In genomic region chr2:162318280-162319222, GRCh38 we compare ENCODE assay signal across 1 cellular context.
TF ChIP-seq lines count a peak whose summit lies in the region.

Gene IFIH1, minus strand, starts transcription at chr2:162318684. Its CDS starts 377 bp downstream, at chr2:162318307.

TF ChIP-seq in HepG2, 621 proteins besides CTCF, POLR2A, EP300 and RAD21 (continued from another document and continues in another):
- TF ChIP-seq ZNF766 (CRISPR knock-in tag; IDR thresholded peaks at IDR 0.05; ENCODE audit: borderline replicate concordance) (no peak), GATA4 (IDR thresholded peaks at IDR 0.05; ENCODE audit: borderline replicate concordance, low read depth) (no peak), ZNF557 (CRISPR knock-in tag; IDR thresholded peaks at IDR 0.05) (no peak), HMG20B (CRISPR knock-in tag; conservative IDR thresholded peaks at IDR 0.05) (no peak), CENPT (CRISPR knock-in tag; IDR thresholded peaks at IDR 0.05; ENCODE audit: low read depth) (no peak), ZFP1 (CRISPR knock-in tag; IDR thresholded peaks at IDR 0.05) (no peak), KLF15 (CRISPR knock-in tag; IDR thresholded peaks at IDR 0.05; ENCODE audit: borderline replicate concordance) (0 out of 2 replicates have a peak, but pooled peaks have one; percentile 30), HNRNPUL1 (IDR thresholded peaks at IDR 0.05; ENCODE audit: low read depth, low read length) (no peak), NFE2L2 (IDR thresholded peaks at IDR 0.05; ENCODE audit: low read length) (no peak), DMAP1 (CRISPR knock-in tag; IDR thresholded peaks at IDR 0.05) (peak; percentile 56; the same call in 1 of the 2 replicates), GABPA (IDR thresholded peaks at IDR 0.05; ENCODE audit: low read depth, low read length) (no peak), GABPA (CRISPR knock-in tag; IDR thresholded peaks at IDR 0.05; ENCODE audit: low read depth) (0 out of 2 replicates have a peak, but pooled peaks have one; percentile 16), KLF16 (CRISPR knock-in tag; IDR thresholded peaks at IDR 0.05) (peak in 1 of 2 experiments; percentile 64; a peak in 1 of 4 replicates), ZNF138 (CRISPR knock-in tag; IDR thresholded peaks at IDR 0.05; ENCODE audit: low read depth) (0 out of 2 replicates have a peak, but pooled peaks have one; percentile 42), ZNF251 (CRISPR knock-in tag; IDR thresholded peaks at IDR 0.05) (no peak), ZNF879 (CRISPR knock-in tag; IDR thresholded peaks at IDR 0.05) (no peak), ZNF263 (CRISPR knock-in tag; IDR thresholded peaks at IDR 0.05) (no peak), ZIK1 (CRISPR knock-in tag; IDR thresholded peaks at IDR 0.05; ENCODE audit: borderline replicate concordance, low read depth) (no peak), KDM2A (CRISPR knock-in tag; IDR thresholded peaks at IDR 0.05; ENCODE audit: borderline replicate concordance, low read depth) (0 out of 2 replicates have a peak, but pooled peaks have one; percentile 37), ZNF883 (CRISPR knock-in tag; IDR thresholded peaks at IDR 0.05; ENCODE audit: not compliant biosample characterization) (no peak), ZNF678 (CRISPR knock-in tag; IDR thresholded peaks at IDR 0.05) (no peak), SP140L (CRISPR knock-in tag; IDR thresholded peaks at IDR 0.05; ENCODE audit: borderline replicate concordance) (no peak), ISL2 (CRISPR knock-in tag; IDR thresholded peaks at IDR 0.05) (no peak), KDM4B (CRISPR knock-in tag; IDR thresholded peaks at IDR 0.05) (peak; percentile 18), FOSL2 (CRISPR knock-in tag; IDR thresholded peaks at IDR 0.05) (no peak), HMGXB3 (CRISPR knock-in tag; IDR thresholded peaks at IDR 0.05; ENCODE audit: borderline replicate concordance) (no peak; the same call in 1 of the 2 replicates), SOX5 (CRISPR knock-in tag; IDR thresholded peaks at IDR 0.05; ENCODE audit: borderline replicate concordance) (0 out of 2 replicates have a peak, but pooled peaks have one; percentile 15), ZBTB2 (CRISPR knock-in tag; IDR thresholded peaks at IDR 0.05; ENCODE audit: low read depth) (no peak), GRHL1 (CRISPR knock-in tag; conservative IDR thresholded peaks at IDR 0.05) (no peak), ZNF703 (CRISPR knock-in tag; IDR thresholded peaks at IDR 0.05; ENCODE audit: borderline replicate concordance) (no peak), CEBPB (IDR thresholded peaks at IDR 0.05; ENCODE audit: borderline replicate concordance, low read depth, low read length) (no peak), GPN1 (CRISPR knock-in tag; IDR thresholded peaks at IDR 0.05; ENCODE audit: borderline replicate concordance) (no peak), ARID5B (CRISPR knock-in tag; IDR thresholded peaks at IDR 0.05) (peak; percentile 43), GLMP (CRISPR knock-in tag; IDR thresholded peaks at IDR 0.05; ENCODE audit: borderline replicate concordance) (no peak)
- TF ChIP-seq, protein P1, sequence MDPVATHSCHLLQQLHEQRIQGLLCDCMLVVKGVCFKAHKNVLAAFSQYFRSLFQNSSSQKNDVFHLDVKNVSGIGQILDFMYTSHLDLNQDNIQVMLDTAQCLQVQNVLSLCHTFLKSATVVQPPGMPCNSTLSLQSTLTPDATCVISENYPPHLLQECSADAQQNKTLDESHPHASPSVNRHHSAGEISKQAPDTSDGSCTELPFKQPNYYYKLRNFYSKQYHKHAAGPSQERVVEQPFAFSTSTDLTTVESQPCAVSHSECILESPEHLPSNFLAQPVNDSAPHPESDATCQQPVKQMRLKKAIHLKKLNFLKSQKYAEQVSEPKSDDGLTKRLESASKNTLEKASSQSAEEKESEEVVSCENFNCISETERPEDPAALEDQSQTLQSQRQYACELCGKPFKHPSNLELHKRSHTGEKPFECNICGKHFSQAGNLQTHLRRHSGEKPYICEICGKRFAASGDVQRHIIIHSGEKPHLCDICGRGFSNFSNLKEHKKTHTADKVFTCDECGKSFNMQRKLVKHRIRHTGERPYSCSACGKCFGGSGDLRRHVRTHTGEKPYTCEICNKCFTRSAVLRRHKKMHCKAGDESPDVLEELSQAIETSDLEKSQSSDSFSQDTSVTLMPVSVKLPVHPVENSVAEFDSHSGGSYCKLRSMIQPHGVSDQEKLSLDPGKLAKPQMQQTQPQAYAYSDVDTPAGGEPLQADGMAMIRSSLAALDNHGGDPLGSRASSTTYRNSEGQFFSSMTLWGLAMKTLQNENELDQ (CRISPR knock-in tag; IDR thresholded peaks at IDR 0.05; ENCODE audit: borderline replicate concordance) = no peak
- TF ChIP-seq, protein P2, sequence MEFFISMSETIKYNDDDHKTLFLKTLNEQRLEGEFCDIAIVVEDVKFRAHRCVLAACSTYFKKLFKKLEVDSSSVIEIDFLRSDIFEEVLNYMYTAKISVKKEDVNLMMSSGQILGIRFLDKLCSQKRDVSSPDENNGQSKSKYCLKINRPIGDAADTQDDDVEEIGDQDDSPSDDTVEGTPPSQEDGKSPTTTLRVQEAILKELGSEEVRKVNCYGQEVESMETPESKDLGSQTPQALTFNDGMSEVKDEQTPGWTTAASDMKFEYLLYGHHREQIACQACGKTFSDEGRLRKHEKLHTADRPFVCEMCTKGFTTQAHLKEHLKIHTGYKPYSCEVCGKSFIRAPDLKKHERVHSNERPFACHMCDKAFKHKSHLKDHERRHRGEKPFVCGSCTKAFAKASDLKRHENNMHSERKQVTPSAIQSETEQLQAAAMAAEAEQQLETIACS (CRISPR knock-in tag; IDR thresholded peaks at IDR 0.05) = no peak
- TF ChIP-seq, protein P3, sequence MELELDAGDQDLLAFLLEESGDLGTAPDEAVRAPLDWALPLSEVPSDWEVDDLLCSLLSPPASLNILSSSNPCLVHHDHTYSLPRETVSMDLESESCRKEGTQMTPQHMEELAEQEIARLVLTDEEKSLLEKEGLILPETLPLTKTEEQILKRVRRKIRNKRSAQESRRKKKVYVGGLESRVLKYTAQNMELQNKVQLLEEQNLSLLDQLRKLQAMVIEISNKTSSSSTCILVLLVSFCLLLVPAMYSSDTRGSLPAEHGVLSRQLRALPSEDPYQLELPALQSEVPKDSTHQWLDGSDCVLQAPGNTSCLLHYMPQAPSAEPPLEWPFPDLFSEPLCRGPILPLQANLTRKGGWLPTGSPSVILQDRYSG (CRISPR knock-in tag; IDR thresholded peaks at IDR 0.05) = no peak
- TF ChIP-seq, protein P4, sequence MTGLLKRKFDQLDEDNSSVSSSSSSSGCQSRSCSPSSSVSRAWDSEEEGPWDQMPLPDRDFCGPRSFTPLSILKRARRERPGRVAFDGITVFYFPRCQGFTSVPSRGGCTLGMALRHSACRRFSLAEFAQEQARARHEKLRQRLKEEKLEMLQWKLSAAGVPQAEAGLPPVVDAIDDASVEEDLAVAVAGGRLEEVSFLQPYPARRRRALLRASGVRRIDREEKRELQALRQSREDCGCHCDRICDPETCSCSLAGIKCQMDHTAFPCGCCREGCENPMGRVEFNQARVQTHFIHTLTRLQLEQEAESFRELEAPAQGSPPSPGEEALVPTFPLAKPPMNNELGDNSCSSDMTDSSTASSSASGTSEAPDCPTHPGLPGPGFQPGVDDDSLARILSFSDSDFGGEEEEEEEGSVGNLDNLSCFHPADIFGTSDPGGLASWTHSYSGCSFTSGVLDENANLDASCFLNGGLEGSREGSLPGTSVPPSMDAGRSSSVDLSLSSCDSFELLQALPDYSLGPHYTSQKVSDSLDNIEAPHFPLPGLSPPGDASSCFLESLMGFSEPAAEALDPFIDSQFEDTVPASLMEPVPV (CRISPR knock-in tag; IDR thresholded peaks at IDR 0.05) = 0 out of 2 replicates have a peak, but pooled peaks have one; percentile 28
- TF ChIP-seq, protein P5, sequence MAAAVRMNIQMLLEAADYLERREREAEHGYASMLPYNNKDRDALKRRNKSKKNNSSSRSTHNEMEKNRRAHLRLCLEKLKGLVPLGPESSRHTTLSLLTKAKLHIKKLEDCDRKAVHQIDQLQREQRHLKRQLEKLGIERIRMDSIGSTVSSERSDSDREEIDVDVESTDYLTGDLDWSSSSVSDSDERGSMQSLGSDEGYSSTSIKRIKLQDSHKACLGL (CRISPR knock-in tag; IDR thresholded peaks at IDR 0.05) = no peak
